ENCODE assay signal across 10 cellular contexts in the genomic region with DNA sequence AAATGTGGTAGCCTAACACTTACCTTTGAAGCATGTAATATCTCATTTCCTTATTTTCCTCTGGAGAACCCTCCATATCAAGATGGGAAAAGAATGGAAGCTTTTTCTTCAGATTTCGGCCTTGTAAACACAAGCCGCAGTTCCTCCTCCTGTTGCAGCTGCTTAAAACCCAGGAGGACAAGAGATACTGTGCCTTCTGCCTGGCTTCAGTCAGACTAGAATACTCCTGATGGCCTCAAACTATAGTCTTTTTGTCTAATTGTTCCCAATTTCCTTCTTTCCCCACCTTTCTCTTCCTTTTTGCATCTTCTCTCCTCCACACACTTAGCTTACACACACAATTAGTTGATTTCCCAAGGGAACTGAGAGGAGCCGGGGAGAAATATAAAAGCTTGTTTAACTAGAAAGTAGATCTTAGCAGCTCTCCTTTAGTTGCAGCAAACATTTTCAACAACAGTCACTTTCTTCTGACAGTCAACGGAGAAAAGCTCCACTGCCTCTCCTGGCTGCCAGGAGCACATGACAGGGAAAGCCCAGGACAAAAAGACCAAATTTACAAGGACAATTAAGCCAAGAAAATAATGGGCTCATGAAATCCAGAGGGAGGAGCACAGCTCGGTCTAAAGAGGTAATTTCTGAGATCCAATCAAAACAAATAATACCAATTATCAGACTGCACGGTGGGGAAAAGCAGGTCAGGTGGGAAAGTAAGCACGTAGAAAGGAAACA.
DNase-seq lines count a peak whose midpoint lies in the region; ATAC-seq and TF ChIP-seq lines count a peak whose summit lies in the region.
"Had no signal": no experiment of that assay in that cellular context is flagged by ENCODE, and none has a peak within 500 bp of the region (broad histone marks: within the 10 kb centered on the region; RNA-seq: fewer than 3 reads in every experiment).

No MANE protein-coding gene starts in this region.

- peaks cover 43% of the 10 kb centered on the region for H3K4me1 Mint-ChIP-seq in brain
- peaks cover 14% of the 10 kb centered on the region for H3K4me1 Mint-ChIP-seq in activated CD8-positive, alpha-beta memory T cell treated with anti-CD3 and anti-CD28 coated beads, Interleukin-2, amount 10 ng/mL, durations not matched to agents 7 days and 5 days

- TF ChIP-seq POLR2A in testis (IDR thresholded peaks at IDR 0.05) = no peak

- no peaks in the 10 kb centered on the region for H3K9me3 ChIP-seq in testis

- H3K27ac Mint-ChIP-seq in brain = peak overlapping the region; percentile 56 to 95 (median 93)
- no peak overlapping the region for H3K27ac Mint-ChIP-seq in activated CD8-positive, alpha-beta memory T cell treated with anti-CD3 and anti-CD28 coated beads, Interleukin-2, amount 10 ng/mL, durations not matched to agents 7 days and 5 days
- H3K27ac Mint-ChIP-seq: activated CD8-positive, alpha-beta T cell treated with anti-CD3 and anti-CD28 coated beads for 36 hours; dendritic cell treated with granulocyte-macrophage colony-stimulating factor and Interleukin-4, amounts not matched to agents 40 ng/mL and 50 ng/mL, for 4 days had no signal

- no peaks in the 10 kb centered on the region for H3K9me3 Mint-ChIP-seq in brain
- no peaks in the 10 kb centered on the region for H3K9me3 Mint-ChIP-seq in activated CD8-positive, alpha-beta memory T cell treated with anti-CD3 and anti-CD28 coated beads, Interleukin-2, amount 10 ng/mL, durations not matched to agents 7 days and 5 days (ENCODE audit: low read depth)
- H3K9me3 Mint-ChIP-seq: activated CD8-positive, alpha-beta T cell treated with anti-CD3 and anti-CD28 coated beads for 36 hours; dendritic cell treated with granulocyte-macrophage colony-stimulating factor and Interleukin-4, amounts not matched to agents 40 ng/mL and 50 ng/mL, for 4 days had no signal

- H3K27me3 Mint-ChIP-seq in brain = peaks cover 3% of the 10 kb centered on the region
- no peaks in the 10 kb centered on the region for H3K27me3 Mint-ChIP-seq in activated CD8-positive, alpha-beta memory T cell treated with anti-CD3 and anti-CD28 coated beads, Interleukin-2, amount 10 ng/mL, durations not matched to agents 7 days and 5 days
- H3K27me3 Mint-ChIP-seq: activated CD8-positive, alpha-beta T cell treated with anti-CD3 and anti-CD28 coated beads for 36 hours; dendritic cell treated with granulocyte-macrophage colony-stimulating factor and Interleukin-4, amounts not matched to agents 40 ng/mL and 50 ng/mL, for 4 days had no signal

- H3K27ac ChIP-seq in testis = peak overlapping the region; percentile 69 to 81

- intact Hi-C loops in testis (cut with DNase I; ENCODE audit: low total_unique reads) = no loop called here

- CTCF ChIA-PET in activated CD8-positive, alpha-beta memory T cell treated with anti-CD3 and anti-CD28 coated beads, Interleukin-2, amount 10 ng/mL, durations not matched to agents 7 days and 5 days (lab: Charles Lee) = no interaction called here

- no peak overlapping the region for H3K4me3 ChIP-seq in testis

- TF ChIP-seq CTCF in brain (conservative IDR thresholded peaks at IDR 0.05) (no peak), testis (IDR thresholded peaks at IDR 0.05) (no peak)

- peaks cover 28% of the 10 kb centered on the region for H3K4me1 ChIP-seq in testis

- no peaks in the 10 kb centered on the region for H3K27me3 ChIP-seq in testis

- peaks cover 5% of the 10 kb centered on the region for H3K36me3 Mint-ChIP-seq in brain
- peaks cover 2% of the 10 kb centered on the region for H3K36me3 Mint-ChIP-seq in activated CD8-positive, alpha-beta memory T cell treated with anti-CD3 and anti-CD28 coated beads, Interleukin-2, amount 10 ng/mL, durations not matched to agents 7 days and 5 days

- peak; percentile 35 for DNase-seq in NCI-H2171 treated with DMSO at 0.1 percent for 48 hours (lab: John Stamatoyannopoulos, UW)
- DNase-seq in NCI-H2171 (lab: John Stamatoyannopoulos, UW) = no peak
- DNase-seq in islet precursor cell = peak; percentile 73
- peak; percentile 43 for DNase-seq in testis
- no peak for DNase-seq in activated CD8-positive, alpha-beta memory T cell treated with anti-CD3 and anti-CD28 coated beads, Interleukin-2, amount 10 ng/mL, durations not matched to agents 7 days and 5 days
- no peak for DNase-seq in T-helper 9 cell
- DNase-seq in amniotic stem cell (lab: John Stamatoyannopoulos, UW) = no peak

- H3K4me3 Mint-ChIP-seq in brain = peak overlapping the region; percentile 34 to 84 (median 73)
- no peak overlapping the region for H3K4me3 Mint-ChIP-seq in activated CD8-positive, alpha-beta memory T cell treated with anti-CD3 and anti-CD28 coated beads, Interleukin-2, amount 10 ng/mL, durations not matched to agents 7 days and 5 days
- H3K4me3 Mint-ChIP-seq: activated CD8-positive, alpha-beta T cell treated with anti-CD3 and anti-CD28 coated beads for 36 hours; dendritic cell treated with granulocyte-macrophage colony-stimulating factor and Interleukin-4, amounts not matched to agents 40 ng/mL and 50 ng/mL, for 4 days had no signal

- ATAC-seq in activated CD8-positive, alpha-beta memory T cell treated with anti-CD3 and anti-CD28 coated beads, Interleukin-2, amount 10 ng/mL, durations not matched to agents 7 days and 5 days = no peak

- no peaks in the 10 kb centered on the region for H3K36me3 ChIP-seq in testis (ENCODE audit: low read depth, missing control alignments)

- 27 to 43% methylated on average over 7 of the region's 7 CpGs for WGBS in testis, 2 donors

Comparison
In these comparisons a context has a peak if more than half of its experiments do, and no peak if none do; other contexts are left out.
1. DNase-seq: peak in NCI-H2171 treated with DMSO at 0.1 percent for 48 hours (single experiment), islet precursor cell (single experiment) and testis (single experiment); none in NCI-H2171 (single experiment), activated CD8-positive, alpha-beta memory T cell treated with anti-CD3 and anti-CD28 coated beads, Interleukin-2, amount 10 ng/mL, durations not matched to agents 7 days and 5 days (single experiment), T-helper 9 cell (single experiment) and amniotic stem cell (single experiment).